In the genomic region with DNA sequence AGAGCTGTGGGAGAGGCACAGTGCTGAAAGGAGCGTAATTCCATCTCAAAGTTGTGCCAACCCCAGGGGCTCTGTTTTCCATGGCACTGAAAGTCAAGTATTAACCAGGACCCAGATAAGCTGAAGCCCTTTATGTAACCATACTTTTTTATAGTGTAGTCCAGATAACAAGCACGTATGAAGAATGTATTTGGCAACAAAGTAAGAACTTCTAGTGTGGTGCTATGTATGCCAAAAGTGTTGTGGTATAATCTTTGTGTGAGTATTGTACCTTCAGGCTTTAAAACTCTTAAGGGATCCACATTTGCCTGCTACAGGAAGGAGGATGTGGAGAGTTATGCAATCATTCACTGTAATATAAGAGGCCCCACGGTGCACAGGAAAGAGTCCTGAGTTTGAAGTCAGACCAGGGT, we compare ENCODE assay signal across 17 cellular contexts.
DNase-seq lines count a peak whose midpoint lies in the region; TF ChIP-seq lines count a peak whose summit lies in the region.
"Had no signal": no experiment of that assay in that cellular context is flagged by ENCODE, and none has a peak within 500 bp of the region (broad histone marks: within the 10 kb centered on the region; RNA-seq: fewer than 3 reads in every experiment).

No MANE protein-coding gene starts in this region.

- H3K36me3 Mint-ChIP-seq in activated CD4-positive, alpha-beta T cell treated with anti-CD3 and anti-CD28 coated beads, Interleukin-2, amount 10 ng/mL, durations not matched to agents 7 days and 5 days (ENCODE audit: low read depth): no peaks in the 10 kb centered on the region
- H3K36me3 Mint-ChIP-seq: IgD-negative memory B cell had no signal

- POLR2A ChIA-PET in activated CD4-positive, alpha-beta T cell treated with anti-CD3 and anti-CD28 coated beads, Interleukin-2, amount 10 ng/mL, durations not matched to agents 7 days and 5 days (lab: Charles Lee): no interaction called here

- intact Hi-C loops in left ventricle myocardium inferior (cut with micrococcal nuclease): no loop called here

- no peak for TF ChIP-seq CTCF in left ventricle myocardium inferior (IDR thresholded peaks at IDR 0.05; ENCODE audit: borderline replicate concordance)

- peak; percentile 82 to 85 for DNase-seq in AML-193 (lab: John Stamatoyannopoulos, UW)
- DNase-seq in Kasumi-1 (lab: John Stamatoyannopoulos, UW): peak; percentile 72 to 83
- DNase-seq in SKM-1 treated with dmso at 0.1 percent for 144 hours (lab: John Stamatoyannopoulos, UW; ENCODE audit: unreplicated experiment): peak; percentile 68
- no peak for DNase-seq in left ventricle myocardium inferior
- no peak for DNase-seq in NCI-H510A treated with DMSO at 0.1 percent for 48 hours (lab: John Stamatoyannopoulos, UW)
- no peak for DNase-seq in superior temporal gyrus (ENCODE audit: extremely low spot score)
- no peak for DNase-seq in anterior cingulate cortex (lab: John Stamatoyannopoulos, UW)
- DNase-seq in activated CD4-positive, alpha-beta T cell treated with anti-CD3 and anti-CD28 coated beads, Interleukin-2, amount 10 ng/mL, durations not matched to agents 7 days and 5 days: no peak
- DNase-seq: activated CD4-positive, alpha-beta T cell treated with anti-CD3 and anti-CD28 coated beads, Interleukin-2, amount 50 U/mL, for 1 hour; activated T-cell treated with anti-CD3 and anti-CD28 coated beads, Interleukin-2, amount 50 U/mL, for 24 hours; COR-L47; kidney glomerular epithelial cell; NCI-H1436 treated with DMSO at 0.1 percent for 48 hours; uterus had no signal

- H3K36me3 ChIP-seq in left ventricle myocardium inferior: no peaks in the 10 kb centered on the region
- H3K36me3 ChIP-seq: SJSA1, uterus had no signal

- peak overlapping the region; percentile 69 for H3K27ac ChIP-seq in left ventricle myocardium inferior (replicated peaks)
- H3K27ac ChIP-seq: SJSA1, uterus had no signal

- H3K27ac Mint-ChIP-seq in activated CD4-positive, alpha-beta T cell treated with anti-CD3 and anti-CD28 coated beads, Interleukin-2, amount 10 ng/mL, durations not matched to agents 7 days and 5 days: no peak overlapping the region
- H3K27ac Mint-ChIP-seq: activated T-cell treated with anti-CD3 and anti-CD28 coated beads, Interleukin-2, amount 50 U/mL, for 24 hours; IgD-negative memory B cell; stimulated activated naive CD8-positive, alpha-beta T cell treated with anti-CD3 and anti-CD28 coated beads, Interleukin-15, Interleukin-2, amounts not matched to agents 100 ng/mL and 50 ng/mL, for 24 hours had no signal

- H3K9me3 Mint-ChIP-seq in activated CD4-positive, alpha-beta T cell treated with anti-CD3 and anti-CD28 coated beads, Interleukin-2, amount 10 ng/mL, durations not matched to agents 7 days and 5 days: no peaks in the 10 kb centered on the region
- H3K9me3 Mint-ChIP-seq: activated T-cell treated with anti-CD3 and anti-CD28 coated beads, Interleukin-2, amount 50 U/mL, for 24 hours; stimulated activated naive CD8-positive, alpha-beta T cell treated with anti-CD3 and anti-CD28 coated beads, Interleukin-15, Interleukin-2, amounts not matched to agents 100 ng/mL and 50 ng/mL, for 24 hours had no signal

- H3K4me1 ChIP-seq in left ventricle myocardium inferior: peaks cover 15% of the 10 kb centered on the region
- H3K4me1 ChIP-seq: SJSA1, uterus had no signal

- H3K27me3 Mint-ChIP-seq in activated CD4-positive, alpha-beta T cell treated with anti-CD3 and anti-CD28 coated beads, Interleukin-2, amount 10 ng/mL, durations not matched to agents 7 days and 5 days: no peaks in the 10 kb centered on the region
- H3K27me3 Mint-ChIP-seq: stimulated activated naive CD8-positive, alpha-beta T cell treated with anti-CD3 and anti-CD28 coated beads, Interleukin-15, Interleukin-2, amounts not matched to agents 100 ng/mL and 50 ng/mL, for 24 hours had no signal

- H3K4me1 Mint-ChIP-seq in activated CD4-positive, alpha-beta T cell treated with anti-CD3 and anti-CD28 coated beads, Interleukin-2, amount 10 ng/mL, durations not matched to agents 7 days and 5 days: no peaks in the 10 kb centered on the region

- H3K27me3 ChIP-seq in left ventricle myocardium inferior (ENCODE audit: low read depth): no peaks in the 10 kb centered on the region
- H3K27me3 ChIP-seq: SJSA1, uterus had no signal

- H3K9me3 ChIP-seq in left ventricle myocardium inferior (replicated peaks): no peaks in the 10 kb centered on the region
- H3K9me3 ChIP-seq: SJSA1, uterus had no signal

- H3K4me3 Mint-ChIP-seq in activated CD4-positive, alpha-beta T cell treated with anti-CD3 and anti-CD28 coated beads, Interleukin-2, amount 10 ng/mL, durations not matched to agents 7 days and 5 days: no peak overlapping the region
- H3K4me3 Mint-ChIP-seq: activated T-cell treated with anti-CD3 and anti-CD28 coated beads, Interleukin-2, amount 50 U/mL, for 24 hours; IgD-negative memory B cell; stimulated activated naive CD8-positive, alpha-beta T cell treated with anti-CD3 and anti-CD28 coated beads, Interleukin-15, Interleukin-2, amounts not matched to agents 100 ng/mL and 50 ng/mL, for 24 hours had no signal

- no peak overlapping the region for H3K4me3 ChIP-seq in left ventricle myocardium inferior
- H3K4me3 ChIP-seq: SJSA1, uterus had no signal

- CTCF ChIA-PET in activated CD4-positive, alpha-beta T cell treated with anti-CD3 and anti-CD28 coated beads, Interleukin-2, amount 10 ng/mL, durations not matched to agents 7 days and 5 days (lab: Charles Lee): interaction anchor here (1.0 kb wide), 1 partner anchor 15 kb away, joined by 3 read pairs; no protein-coding TSS in a partner anchor

Comparison
In these comparisons a context has a peak if more than half of its experiments do, and no peak if none do; other contexts are left out.
1. DNase-seq: peak in AML-193 (2 of 2), Kasumi-1 (2 of 2) and SKM-1 treated with dmso at 0.1 percent for 144 hours (single experiment); none in left ventricle myocardium inferior (single experiment), NCI-H510A treated with DMSO at 0.1 percent for 48 hours (single experiment), superior temporal gyrus (single experiment), anterior cingulate cortex (0 of 58) and activated CD4-positive, alpha-beta T cell treated with anti-CD3 and anti-CD28 coated beads, Interleukin-2, amount 10 ng/mL, durations not matched to agents 7 days and 5 days (single experiment).